ENCODE assay signal across 15 cellular contexts in the genomic region with DNA sequence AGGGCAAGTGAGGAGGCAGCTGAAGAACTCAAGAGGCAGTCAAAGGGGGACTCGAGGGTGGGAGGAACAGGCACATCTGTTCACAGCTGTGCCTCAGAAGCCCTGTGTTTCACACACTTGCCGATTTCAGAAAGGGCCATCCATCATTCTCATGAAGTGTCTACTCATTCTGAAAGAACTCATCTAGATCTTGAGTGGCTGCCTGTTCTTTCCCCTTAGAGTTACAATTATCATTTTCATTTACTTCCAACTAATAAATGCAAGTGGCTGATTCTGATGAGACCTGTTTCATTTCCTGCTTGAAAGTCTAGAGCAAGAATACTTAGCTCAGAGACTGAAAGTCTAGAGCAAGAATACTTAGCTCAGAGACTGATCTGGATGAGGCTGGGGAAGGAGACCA.
"Had no signal": no experiment of that assay in that cellular context is flagged by ENCODE, and none has a peak within 500 bp of the region (broad histone marks: within the 10 kb centered on the region; RNA-seq: fewer than 3 reads in every experiment).

No MANE protein-coding gene starts in this region.

- DNase-seq: activated naive CD4-positive, alpha-beta T cell; activated naive CD8-positive, alpha-beta T cell treated with anti-CD3 and anti-CD28 coated beads, Interleukin-2, amount 10 ng/mL, durations not matched to agents 7 days and 5 days; anterior cingulate cortex; cortex of kidney; effector CD4-positive, alpha-beta T cell; foreskin fibroblast; hippocampal formation; left ventricle myocardium inferior; naive thymus-derived CD8-positive, alpha-beta T cell; posterior cingulate gyrus; stimulated activated CD4-positive, alpha-beta T cell treated with anti-CD3 and anti-CD28 coated beads, Interleukin-2, amount 100 ng/mL, for 48 hours had no signal

- H3K36me3 Mint-ChIP-seq: activated naive CD8-positive, alpha-beta T cell treated with anti-CD3 and anti-CD28 coated beads, Interleukin-2, amount 10 ng/mL, durations not matched to agents 7 days and 5 days; naive thymus-derived CD8-positive, alpha-beta T cell; stimulated activated memory B cell treated with anti-CD40 and anti-IgM and Interleukin-4, amounts not matched to agents 10 μg/mL and 1 μg/mL and 100 μg/mL, for 72 hours had no signal

- H3K4me1 Mint-ChIP-seq: activated naive CD8-positive, alpha-beta T cell treated with anti-CD3 and anti-CD28 coated beads, Interleukin-2, amount 10 ng/mL, durations not matched to agents 7 days and 5 days; naive thymus-derived CD8-positive, alpha-beta T cell; stimulated activated memory B cell treated with anti-CD40 and anti-IgM and Interleukin-4, amounts not matched to agents 10 μg/mL and 1 μg/mL and 100 μg/mL, for 72 hours had no signal

- H3K9me3 ChIP-seq: neutrophil had no signal

- H3K4me3 ChIP-seq: left ventricle myocardium inferior, right atrium auricular region had no signal

- H3K36me3 ChIP-seq: left ventricle myocardium inferior, neutrophil, right atrium auricular region had no signal

- H3K4me1 ChIP-seq: left ventricle myocardium inferior, right atrium auricular region had no signal

- H3K27ac ChIP-seq: left ventricle myocardium inferior, neutrophil, right atrium auricular region had no signal

- H3K9me3 Mint-ChIP-seq: stimulated activated memory B cell treated with anti-CD40 and anti-IgM and Interleukin-4, amounts not matched to agents 10 μg/mL and 1 μg/mL and 100 μg/mL, for 72 hours had no signal

- H3K27ac Mint-ChIP-seq: activated naive CD8-positive, alpha-beta T cell treated with anti-CD3 and anti-CD28 coated beads, Interleukin-2, amount 10 ng/mL, durations not matched to agents 7 days and 5 days; naive thymus-derived CD8-positive, alpha-beta T cell; stimulated activated memory B cell treated with anti-CD40 and anti-IgM and Interleukin-4, amounts not matched to agents 10 μg/mL and 1 μg/mL and 100 μg/mL, for 72 hours had no signal

- H3K27me3 ChIP-seq: neutrophil, right atrium auricular region had no signal

- H3K27me3 Mint-ChIP-seq: activated naive CD8-positive, alpha-beta T cell treated with anti-CD3 and anti-CD28 coated beads, Interleukin-2, amount 10 ng/mL, durations not matched to agents 7 days and 5 days; stimulated activated memory B cell treated with anti-CD40 and anti-IgM and Interleukin-4, amounts not matched to agents 10 μg/mL and 1 μg/mL and 100 μg/mL, for 72 hours had no signal

- ATAC-seq: activated CD4-positive, CD25-positive, alpha-beta regulatory T cell treated with anti-CD3 and anti-CD28 coated beads, Interleukin-2, amount 50 U/mL, for 24 hours; naive thymus-derived CD8-positive, alpha-beta T cell had no signal

- H3K4me3 Mint-ChIP-seq: activated naive CD8-positive, alpha-beta T cell treated with anti-CD3 and anti-CD28 coated beads, Interleukin-2, amount 10 ng/mL, durations not matched to agents 7 days and 5 days; naive thymus-derived CD8-positive, alpha-beta T cell; stimulated activated memory B cell treated with anti-CD40 and anti-IgM and Interleukin-4, amounts not matched to agents 10 μg/mL and 1 μg/mL and 100 μg/mL, for 72 hours had no signal
